Comparison of ENCODE assay signal across 9 cellular contexts in the genomic region with DNA sequence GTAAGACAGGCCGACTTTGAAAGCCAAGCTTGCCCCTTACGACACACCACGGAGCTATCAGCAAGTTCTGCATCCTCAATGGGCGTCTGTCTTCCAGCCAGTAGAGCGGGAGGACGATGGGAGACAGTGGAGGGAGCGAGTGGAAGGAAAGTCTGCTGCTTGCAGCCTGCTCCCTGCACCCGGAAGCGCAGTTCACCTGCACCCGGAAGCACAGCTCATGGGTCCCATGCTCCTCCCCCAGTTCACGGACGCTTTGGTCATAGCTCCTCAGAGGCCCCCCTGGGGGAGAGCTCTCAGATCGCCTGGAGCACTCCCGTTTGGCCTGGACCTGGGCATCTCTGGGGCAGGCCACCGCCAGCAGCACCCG. TPM values are rescaled to one million over a fixed set of nuclear protein-coding genes. Genes with fewer than 3 reads are reported as not detected.
DNase-seq lines count a peak whose midpoint lies in the region; ATAC-seq and TF ChIP-seq lines count a peak whose summit lies in the region.
"Had no signal": no experiment of that assay in that cellular context is flagged by ENCODE, and none has a peak within 500 bp of the region (broad histone marks: within the 10 kb centered on the region; RNA-seq: fewer than 3 reads in every experiment).

No MANE protein-coding gene starts in this region.

- H3K27ac Mint-ChIP-seq in mesothelial cell of epicardium (peak overlapping the region; percentile 39), type B pancreatic cell (peak overlapping the region; percentile 48)
- H3K27ac Mint-ChIP-seq: activated T-helper 17 cell treated with anti-CD3 and anti-CD28 coated beads, Interleukin-2, amount 50 U/mL, for 72 hours had no signal

- H3K36me3 ChIP-seq in body of pancreas (replicated peaks in 1 of 2; ENCODE audit: insufficient read depth in 1 of 2, low read depth in 2 of 2): no peaks in the 10 kb centered on the region

- H3K27me3 Mint-ChIP-seq in mesothelial cell of epicardium (ENCODE audit: low read depth) (no peaks in the 10 kb centered on the region), type B pancreatic cell (no peaks in the 10 kb centered on the region)
- H3K27me3 Mint-ChIP-seq: activated T-helper 17 cell treated with anti-CD3 and anti-CD28 coated beads, Interleukin-2, amount 50 U/mL, for 72 hours had no signal

- peak overlapping the region in 2 of 4 donors; percentile 35 to 39 for H3K27ac ChIP-seq in body of pancreas

- 38 to 41% methylated on average over 14 to 16 of the region's 16 CpGs for WGBS in body of pancreas, 2 donors

- H3K27me3 ChIP-seq in body of pancreas: no peaks in the 10 kb centered on the region

- ATAC-seq in body of pancreas: peak; percentile 30
- ATAC-seq in HG03354 (IDR thresholded peaks at IDR 0.05; ENCODE audit: poor library complexity, severe bottlenecking, unreplicated experiment): no peak

- H3K4me3 Mint-ChIP-seq in mesothelial cell of epicardium: no peak overlapping the region
- no peak overlapping the region for H3K4me3 Mint-ChIP-seq in type B pancreatic cell
- H3K4me3 Mint-ChIP-seq: activated T-helper 17 cell treated with anti-CD3 and anti-CD28 coated beads, Interleukin-2, amount 50 U/mL, for 72 hours had no signal

- peak in 2 of 7 experiments; percentile 1 to 2 for TF ChIP-seq CTCF in body of pancreas (IDR thresholded peaks at IDR 0.05)
- TF ChIP-seq CTCF in mesothelial cell of epicardium (IDR thresholded peaks at IDR 0.05; ENCODE audit: unreplicated experiment): no peak
- peak; percentile 40 for TF ChIP-seq CTCF in type B pancreatic cell (conservative IDR thresholded peaks at IDR 0.05)

- no peaks in the 10 kb centered on the region for H3K9me3 ChIP-seq in body of pancreas

- peaks cover 33% of the 10 kb centered on the region for H3K4me1 Mint-ChIP-seq in mesothelial cell of epicardium
- peaks cover 17% of the 10 kb centered on the region for H3K4me1 Mint-ChIP-seq in type B pancreatic cell (ENCODE audit: unreplicated experiment)
- H3K4me1 Mint-ChIP-seq: activated T-helper 17 cell treated with anti-CD3 and anti-CD28 coated beads, Interleukin-2, amount 50 U/mL, for 72 hours had no signal

- H3K36me3 Mint-ChIP-seq in mesothelial cell of epicardium (peaks cover 59% of the 10 kb centered on the region), type B pancreatic cell (peaks cover 35% of the 10 kb centered on the region)

- DNase-seq in NCI-H2029 (lab: John Stamatoyannopoulos, UW) (peak; percentile 69), NCI-H2029 treated with DMSO at 0.1 percent for 48 hours (lab: John Stamatoyannopoulos, UW) (no peak), body of pancreas (peak in 2 of 4 donors; percentile 27 to 31), mesothelial cell of epicardium (ENCODE audit: low spot score in 2 of 2, unreplicated experiment in 2 of 2) (no peak), type B pancreatic cell (ENCODE audit: extremely low spot score, unreplicated experiment) (no peak), NCI-H1436 (lab: John Stamatoyannopoulos, UW) (no peak), NCI-H1930 (lab: John Stamatoyannopoulos, UW) (no peak)

- no peak overlapping the region for H3K4me3 ChIP-seq in body of pancreas

- intact Hi-C loops in body of pancreas (cut with DNase I): loop anchor here (10.0 kb wide), 1 partner anchor 279 kb away; no protein-coding TSS in a partner anchor

- TF ChIP-seq POLR2A in body of pancreas (IDR thresholded peaks at IDR 0.05): no peak

- H3K9me3 Mint-ChIP-seq in mesothelial cell of epicardium (peaks cover 3% of the 10 kb centered on the region), type B pancreatic cell (no peaks in the 10 kb centered on the region)
- H3K9me3 Mint-ChIP-seq: activated T-helper 17 cell treated with anti-CD3 and anti-CD28 coated beads, Interleukin-2, amount 50 U/mL, for 72 hours had no signal

- H3K4me1 ChIP-seq in body of pancreas: peaks cover 16% of the 10 kb centered on the region

RNA-seq across cellular contexts. Expression of a gene that starts 51.3 kb away (rescaled TPM):
- total RNA-seq in body of pancreas (100 to 1,000 TPM in 1 of 2 donors, 10 to 100 TPM in 1; 97.0 to 119 TPM), mesothelial cell of epicardium (283 to 297 TPM (median 296 TPM) in 3 replicates), type B pancreatic cell (ENCODE audit: low replicate concordance) (121 and 271 TPM in 2 replicates)
